ENCODE assay signal across 14 cellular contexts in the genomic region with DNA sequence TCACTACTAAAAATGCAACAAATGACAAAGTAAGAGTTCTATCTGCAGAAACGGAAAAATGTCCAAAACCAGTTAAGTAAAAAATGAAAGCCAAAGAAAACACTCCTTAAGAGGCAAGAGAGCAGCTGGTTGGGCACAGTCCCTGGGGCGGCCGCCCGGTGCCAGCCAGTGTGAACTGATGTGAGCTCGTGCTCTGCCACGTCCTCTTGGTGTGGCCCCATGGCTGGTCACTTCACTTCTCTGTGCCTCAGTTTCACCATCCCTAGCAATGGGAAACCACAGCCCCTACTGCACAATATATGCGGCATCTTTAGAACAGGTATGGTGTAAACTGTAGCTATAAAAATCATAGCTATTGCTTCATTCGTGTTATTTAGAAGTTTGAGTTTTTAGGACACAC. TPM values are rescaled to one million over a fixed set of nuclear protein-coding genes. Genes with fewer than 3 reads are reported as not detected.
DNase-seq lines count a peak whose midpoint lies in the region; ATAC-seq and TF ChIP-seq lines count a peak whose summit lies in the region.
"Had no signal": no experiment of that assay in that cellular context is flagged by ENCODE, and none has a peak within 500 bp of the region (broad histone marks: within the 10 kb centered on the region; RNA-seq: fewer than 3 reads in every experiment).

No MANE protein-coding gene starts in this region.

- H3K4me3 Mint-ChIP-seq in T-helper 1 cell treated with Interleukin-12 subunit alpha and Interleukin-12 subunit beta and Interleukin-4 antibody, amounts not matched to agents 30 μg/mL and 1 μg/mL, for 36 hours, result peak overlapping the region; percentile 78
- peak overlapping the region; percentile 2 for H3K4me3 Mint-ChIP-seq in endothelial cell (ENCODE audit: unreplicated experiment)
- H3K4me3 Mint-ChIP-seq: GM23338 had no signal

- DNase-seq in T-helper 1 cell, result no peak
- DNase-seq in SK-N-MC (ENCODE audit: low read depth, low spot score), result no peak
- no peak for DNase-seq in endothelial cell (ENCODE audit: low spot score)
- DNase-seq in GDM1 (lab: John Stamatoyannopoulos, UW), result no peak
- no peak for DNase-seq in amniotic stem cell (lab: John Stamatoyannopoulos, UW)
- DNase-seq: 8988T; glutamatergic neuron; MV-4-11; NCI-H446 treated with DMSO at 0.1 percent for 48 hours; stimulated activated CD4-positive, alpha-beta T cell treated with anti-CD3 and anti-CD28 coated beads, Interleukin-2, amount 100 ng/mL, for 48 hours had no signal

- peak overlapping the region; percentile 96 for H3K27ac Mint-ChIP-seq in T-helper 1 cell treated with Interleukin-12 subunit alpha and Interleukin-12 subunit beta and Interleukin-4 antibody, amounts not matched to agents 30 μg/mL and 1 μg/mL, for 36 hours
- H3K27ac Mint-ChIP-seq in endothelial cell (ENCODE audit: unreplicated experiment), result peak overlapping the region; percentile 98
- H3K27ac Mint-ChIP-seq: GM23338 had no signal

- H3K27me3 Mint-ChIP-seq in T-helper 1 cell treated with Interleukin-12 subunit alpha and Interleukin-12 subunit beta and Interleukin-4 antibody, amounts not matched to agents 30 μg/mL and 1 μg/mL, for 36 hours (ENCODE audit: low read depth), result no peaks in the 10 kb centered on the region
- peaks cover 5% of the 10 kb centered on the region for H3K27me3 Mint-ChIP-seq in endothelial cell (ENCODE audit: unreplicated experiment)

- no peak for ATAC-seq in GM21723 (IDR thresholded peaks at IDR 0.05; ENCODE audit: unreplicated experiment)
- ATAC-seq: GM23338 had no signal

- H3K4me3 ChIP-seq in SK-N-MC, result peak overlapping the region; percentile 61
- no peak overlapping the region for H3K4me3 ChIP-seq in skin epidermis
- H3K4me3 ChIP-seq: GM23338 had no signal

- no peaks in the 10 kb centered on the region for H3K9me3 Mint-ChIP-seq in T-helper 1 cell treated with Interleukin-12 subunit alpha and Interleukin-12 subunit beta and Interleukin-4 antibody, amounts not matched to agents 30 μg/mL and 1 μg/mL, for 36 hours
- no peaks in the 10 kb centered on the region for H3K9me3 Mint-ChIP-seq in endothelial cell (ENCODE audit: unreplicated experiment)
- H3K9me3 Mint-ChIP-seq: GM23338 had no signal

- H3K36me3 ChIP-seq in SK-N-MC (ENCODE audit: insufficient read depth, low read length), result peaks cover 85% of the 10 kb centered on the region

- H3K4me1 Mint-ChIP-seq in T-helper 1 cell treated with Interleukin-12 subunit alpha and Interleukin-12 subunit beta and Interleukin-4 antibody, amounts not matched to agents 30 μg/mL and 1 μg/mL, for 36 hours (ENCODE audit: low read depth), result peaks cover 48% of the 10 kb centered on the region
- peaks cover 42% of the 10 kb centered on the region for H3K4me1 Mint-ChIP-seq in endothelial cell (ENCODE audit: unreplicated experiment)
- H3K4me1 Mint-ChIP-seq: GM23338 had no signal

- H3K36me3 Mint-ChIP-seq in T-helper 1 cell treated with Interleukin-12 subunit alpha and Interleukin-12 subunit beta and Interleukin-4 antibody, amounts not matched to agents 30 μg/mL and 1 μg/mL, for 36 hours (ENCODE audit: low read depth), result peaks cover 61% of the 10 kb centered on the region
- H3K36me3 Mint-ChIP-seq in endothelial cell (ENCODE audit: low read depth, unreplicated experiment), result peaks cover 46% of the 10 kb centered on the region

- no peak overlapping the region for H3K9ac ChIP-seq in SK-N-MC (ENCODE audit: insufficient read length)

- H3K27ac ChIP-seq in SK-N-MC (peak overlapping the region; percentile 89), skin epidermis (peak overlapping the region in 19 of 21 experiments; percentile 4 to 91 (median 65))

- TF ChIP-seq CTCF in endothelial cell (IDR thresholded peaks at IDR 0.05; ENCODE audit: unreplicated experiment), result no peak

- H3K9me3 ChIP-seq in SK-N-MC (ENCODE audit: low read depth, low read length), result no peaks in the 10 kb centered on the region

RNA-seq across cellular contexts. Expression of a gene that starts 21.2 kb away (rescaled TPM):
- 56.7 TPM for total RNA-seq in endothelial cell (ENCODE audit: unreplicated experiment)

RNA-seq across cellular contexts. Expression of a gene that starts 37.3 kb away (rescaled TPM):
- total RNA-seq in endothelial cell (ENCODE audit: unreplicated experiment), result 73.3 TPM
